ENCODE assay signal across 1 cellular context in the genomic region with DNA sequence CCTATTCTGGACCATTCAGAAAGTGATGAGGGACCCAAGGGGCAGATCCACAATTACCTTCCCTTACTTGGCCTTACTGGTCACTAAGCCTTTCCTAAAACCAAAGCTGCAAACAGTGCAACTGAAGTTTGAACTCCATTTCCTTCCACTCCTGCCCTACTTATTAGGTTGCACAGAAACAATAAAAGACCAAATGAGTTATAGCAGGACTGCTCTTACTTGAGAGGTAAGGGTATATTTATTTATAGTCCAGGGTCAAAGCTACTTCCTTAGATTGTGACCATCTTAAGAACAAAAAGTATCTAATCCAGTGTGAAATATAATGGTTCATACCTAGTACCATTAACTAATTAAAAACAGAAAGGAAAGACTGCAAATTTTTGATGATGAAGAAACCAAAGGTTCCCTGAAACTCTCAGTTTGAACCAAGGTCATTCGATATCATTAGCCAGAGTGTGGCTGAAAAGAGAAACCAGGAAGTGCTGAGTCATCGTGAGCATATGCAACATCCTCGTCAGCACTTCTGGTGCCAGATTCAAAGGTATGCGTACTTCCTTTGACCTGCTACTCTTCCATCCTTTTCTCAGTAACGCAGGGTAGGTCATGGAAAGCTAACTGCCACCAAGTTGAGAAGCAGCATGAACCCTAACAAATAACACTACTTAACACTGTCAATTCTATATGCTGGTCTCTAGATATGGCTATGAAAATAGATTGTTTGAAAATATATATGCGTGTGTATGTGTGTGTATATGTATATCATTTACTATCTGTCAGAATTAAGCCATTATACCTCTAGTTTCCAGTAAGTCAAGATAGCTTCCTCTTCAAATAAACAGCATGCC.
TF ChIP-seq lines count a peak whose summit lies in the region.

No MANE protein-coding gene starts in this region.

TF ChIP-seq in HepG2, 621 proteins besides CTCF, POLR2A, EP300 and RAD21 (continued from another document and continues in another):
- 0 out of 2 replicates have a peak, but pooled peaks have one; percentile 29 for TF ChIP-seq ZKSCAN8 (CRISPR knock-in tag; IDR thresholded peaks at IDR 0.05; ENCODE audit: borderline replicate concordance)
- TF ChIP-seq ELF3 (CRISPR knock-in tag; IDR thresholded peaks at IDR 0.05), result peak; percentile 98
- TF ChIP-seq NCOA2 (CRISPR knock-in tag; IDR thresholded peaks at IDR 0.05), result peak; percentile 54; the same call in 1 of the 2 replicates
- TF ChIP-seq RXRB (CRISPR knock-in tag; IDR thresholded peaks at IDR 0.05; ENCODE audit: borderline replicate concordance), result peak; percentile 81
- peak; percentile 77 for TF ChIP-seq KAT8 (CRISPR knock-in tag; IDR thresholded peaks at IDR 0.05)
- TF ChIP-seq LCORL (IDR thresholded peaks at IDR 0.05), result no peak
- peak; percentile 68; the same call in 1 of the 2 replicates for TF ChIP-seq LCORL (CRISPR knock-in tag; IDR thresholded peaks at IDR 0.05)
- TF ChIP-seq, protein P1, sequence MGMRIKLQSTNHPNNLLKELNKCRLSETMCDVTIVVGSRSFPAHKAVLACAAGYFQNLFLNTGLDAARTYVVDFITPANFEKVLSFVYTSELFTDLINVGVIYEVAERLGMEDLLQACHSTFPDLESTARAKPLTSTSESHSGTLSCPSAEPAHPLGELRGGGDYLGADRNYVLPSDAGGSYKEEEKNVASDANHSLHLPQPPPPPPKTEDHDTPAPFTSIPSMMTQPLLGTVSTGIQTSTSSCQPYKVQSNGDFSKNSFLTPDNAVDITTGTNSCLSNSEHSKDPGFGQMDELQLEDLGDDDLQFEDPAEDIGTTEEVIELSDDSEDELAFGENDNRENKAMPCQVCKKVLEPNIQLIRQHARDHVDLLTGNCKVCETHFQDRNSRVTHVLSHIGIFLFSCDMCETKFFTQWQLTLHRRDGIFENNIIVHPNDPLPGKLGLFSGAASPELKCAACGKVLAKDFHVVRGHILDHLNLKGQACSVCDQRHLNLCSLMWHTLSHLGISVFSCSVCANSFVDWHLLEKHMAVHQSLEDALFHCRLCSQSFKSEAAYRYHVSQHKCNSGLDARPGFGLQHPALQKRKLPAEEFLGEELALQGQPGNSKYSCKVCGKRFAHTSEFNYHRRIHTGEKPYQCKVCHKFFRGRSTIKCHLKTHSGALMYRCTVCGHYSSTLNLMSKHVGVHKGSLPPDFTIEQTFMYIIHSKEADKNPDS (CRISPR knock-in tag; IDR thresholded peaks at IDR 0.05), result peak; percentile 39; the same call in 1 of the 2 replicates
- TF ChIP-seq MXI1 (IDR thresholded peaks at IDR 0.05; ENCODE audit: borderline replicate concordance, low read depth, low read length), result peak; percentile 83; the same call in 2 of the 3 replicates
- TF ChIP-seq NR2F1 (CRISPR knock-in tag; IDR thresholded peaks at IDR 0.05), result peak in 1 of 2 experiments; percentile 41; a peak in 2 of 4 replicates
- TF ChIP-seq ATF1 (CRISPR knock-in tag; IDR thresholded peaks at IDR 0.05), result 0 out of 2 replicates have a peak, but pooled peaks have one; percentile 6
- TF ChIP-seq, protein P2, sequence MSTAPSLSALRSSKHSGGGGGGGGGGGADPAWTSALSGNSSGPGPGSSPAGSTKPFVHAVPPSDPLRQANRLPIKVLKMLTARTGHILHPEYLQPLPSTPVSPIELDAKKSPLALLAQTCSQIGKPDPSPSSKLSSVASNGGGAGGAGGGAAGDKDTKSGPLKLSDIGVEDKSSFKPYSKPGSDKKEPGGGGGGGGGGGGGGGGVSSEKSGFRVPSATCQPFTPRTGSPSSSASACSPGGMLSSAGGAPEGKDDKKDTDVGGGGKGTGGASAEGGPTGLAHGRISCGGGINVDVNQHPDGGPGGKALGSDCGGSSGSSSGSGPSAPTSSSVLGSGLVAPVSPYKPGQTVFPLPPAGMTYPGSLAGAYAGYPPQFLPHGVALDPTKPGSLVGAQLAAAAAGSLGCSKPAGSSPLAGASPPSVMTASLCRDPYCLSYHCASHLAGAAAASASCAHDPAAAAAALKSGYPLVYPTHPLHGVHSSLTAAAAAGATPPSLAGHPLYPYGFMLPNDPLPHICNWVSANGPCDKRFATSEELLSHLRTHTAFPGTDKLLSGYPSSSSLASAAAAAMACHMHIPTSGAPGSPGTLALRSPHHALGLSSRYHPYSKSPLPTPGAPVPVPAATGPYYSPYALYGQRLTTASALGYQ (CRISPR knock-in tag; IDR thresholded peaks at IDR 0.05), result no peak
- TF ChIP-seq, protein P3, sequence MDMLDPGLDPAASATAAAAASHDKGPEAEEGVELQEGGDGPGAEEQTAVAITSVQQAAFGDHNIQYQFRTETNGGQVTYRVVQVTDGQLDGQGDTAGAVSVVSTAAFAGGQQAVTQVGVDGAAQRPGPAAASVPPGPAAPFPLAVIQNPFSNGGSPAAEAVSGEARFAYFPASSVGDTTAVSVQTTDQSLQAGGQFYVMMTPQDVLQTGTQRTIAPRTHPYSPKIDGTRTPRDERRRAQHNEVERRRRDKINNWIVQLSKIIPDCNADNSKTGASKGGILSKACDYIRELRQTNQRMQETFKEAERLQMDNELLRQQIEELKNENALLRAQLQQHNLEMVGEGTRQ (IDR thresholded peaks at IDR 0.05; ENCODE audit: low read depth, low read length), result no peak
- TF ChIP-seq, protein P3 (CRISPR knock-in tag; IDR thresholded peaks at IDR 0.05; ENCODE audit: borderline replicate concordance), result no peak
- peak; percentile 81; the same call in 1 of the 2 replicates for TF ChIP-seq SIX1 (CRISPR knock-in tag; IDR thresholded peaks at IDR 0.05; ENCODE audit: borderline replicate concordance)
- TF ChIP-seq ZNF121 (CRISPR knock-in tag; IDR thresholded peaks at IDR 0.05), result no peak
- TF ChIP-seq MIER2 (CRISPR knock-in tag; IDR thresholded peaks at IDR 0.05), result 0 out of 2 replicates have a peak, but pooled peaks have one; percentile 52
- peak; percentile 28; the same call in 1 of the 2 replicates for TF ChIP-seq JUND (CRISPR knock-in tag; IDR thresholded peaks at IDR 0.05)
- TF ChIP-seq, protein P4, sequence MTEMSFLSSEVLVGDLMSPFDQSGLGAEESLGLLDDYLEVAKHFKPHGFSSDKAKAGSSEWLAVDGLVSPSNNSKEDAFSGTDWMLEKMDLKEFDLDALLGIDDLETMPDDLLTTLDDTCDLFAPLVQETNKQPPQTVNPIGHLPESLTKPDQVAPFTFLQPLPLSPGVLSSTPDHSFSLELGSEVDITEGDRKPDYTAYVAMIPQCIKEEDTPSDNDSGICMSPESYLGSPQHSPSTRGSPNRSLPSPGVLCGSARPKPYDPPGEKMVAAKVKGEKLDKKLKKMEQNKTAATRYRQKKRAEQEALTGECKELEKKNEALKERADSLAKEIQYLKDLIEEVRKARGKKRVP (CRISPR knock-in tag; IDR thresholded peaks at IDR 0.05), result peak in 1 of 2 experiments; percentile 88; a peak in 2 of 4 replicates
- peak; percentile 30; the same call in 1 of the 2 replicates for TF ChIP-seq YEATS2 (CRISPR knock-in tag; IDR thresholded peaks at IDR 0.05; ENCODE audit: borderline replicate concordance)
- peak; percentile 62; the same call in 1 of the 2 replicates for TF ChIP-seq RFX5 (IDR thresholded peaks at IDR 0.05; ENCODE audit: low read depth, low read length)
- peak; percentile 100 for TF ChIP-seq MAFF (IDR thresholded peaks at IDR 0.05; ENCODE audit: low read depth, low read length)
- peak; percentile 61; the same call in 1 of the 2 replicates for TF ChIP-seq DMAP1 (CRISPR knock-in tag; IDR thresholded peaks at IDR 0.05)
- TF ChIP-seq KDM5B (CRISPR knock-in tag; IDR thresholded peaks at IDR 0.05; ENCODE audit: borderline replicate concordance), result no peak
- peak; percentile 83 for TF ChIP-seq RARA (CRISPR knock-in tag; IDR thresholded peaks at IDR 0.05)
- peak; percentile 41; the same call in 1 of the 2 replicates for TF ChIP-seq ZSCAN9 (CRISPR knock-in tag; IDR thresholded peaks at IDR 0.05; ENCODE audit: borderline replicate concordance)
- TF ChIP-seq, protein P5, sequence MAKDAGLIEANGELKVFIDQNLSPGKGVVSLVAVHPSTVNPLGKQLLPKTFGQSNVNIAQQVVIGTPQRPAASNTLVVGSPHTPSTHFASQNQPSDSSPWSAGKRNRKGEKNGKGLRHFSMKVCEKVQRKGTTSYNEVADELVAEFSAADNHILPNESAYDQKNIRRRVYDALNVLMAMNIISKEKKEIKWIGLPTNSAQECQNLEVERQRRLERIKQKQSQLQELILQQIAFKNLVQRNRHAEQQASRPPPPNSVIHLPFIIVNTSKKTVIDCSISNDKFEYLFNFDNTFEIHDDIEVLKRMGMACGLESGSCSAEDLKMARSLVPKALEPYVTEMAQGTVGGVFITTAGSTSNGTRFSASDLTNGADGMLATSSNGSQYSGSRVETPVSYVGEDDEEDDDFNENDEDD (CRISPR knock-in tag; IDR thresholded peaks at IDR 0.05; ENCODE audit: borderline replicate concordance), result peak; percentile 21; the same call in 1 of the 2 replicates
- TF ChIP-seq SOX13 (IDR thresholded peaks at IDR 0.05), result 0 out of 2 replicates have a peak, but pooled peaks have one; percentile 29
- TF ChIP-seq SOX13 (CRISPR knock-in tag; conservative IDR thresholded peaks at IDR 0.05 in 1 of 2, IDR thresholded peaks at IDR 0.05 in 1 of 2), result peak in 1 of 2 experiments; percentile 67; a peak in 2 of 4 replicates
- 0 out of 2 replicates have a peak, but pooled peaks have one; percentile 24 for TF ChIP-seq SPEN (CRISPR knock-in tag; IDR thresholded peaks at IDR 0.05; ENCODE audit: low read depth)
- TF ChIP-seq, protein P6, sequence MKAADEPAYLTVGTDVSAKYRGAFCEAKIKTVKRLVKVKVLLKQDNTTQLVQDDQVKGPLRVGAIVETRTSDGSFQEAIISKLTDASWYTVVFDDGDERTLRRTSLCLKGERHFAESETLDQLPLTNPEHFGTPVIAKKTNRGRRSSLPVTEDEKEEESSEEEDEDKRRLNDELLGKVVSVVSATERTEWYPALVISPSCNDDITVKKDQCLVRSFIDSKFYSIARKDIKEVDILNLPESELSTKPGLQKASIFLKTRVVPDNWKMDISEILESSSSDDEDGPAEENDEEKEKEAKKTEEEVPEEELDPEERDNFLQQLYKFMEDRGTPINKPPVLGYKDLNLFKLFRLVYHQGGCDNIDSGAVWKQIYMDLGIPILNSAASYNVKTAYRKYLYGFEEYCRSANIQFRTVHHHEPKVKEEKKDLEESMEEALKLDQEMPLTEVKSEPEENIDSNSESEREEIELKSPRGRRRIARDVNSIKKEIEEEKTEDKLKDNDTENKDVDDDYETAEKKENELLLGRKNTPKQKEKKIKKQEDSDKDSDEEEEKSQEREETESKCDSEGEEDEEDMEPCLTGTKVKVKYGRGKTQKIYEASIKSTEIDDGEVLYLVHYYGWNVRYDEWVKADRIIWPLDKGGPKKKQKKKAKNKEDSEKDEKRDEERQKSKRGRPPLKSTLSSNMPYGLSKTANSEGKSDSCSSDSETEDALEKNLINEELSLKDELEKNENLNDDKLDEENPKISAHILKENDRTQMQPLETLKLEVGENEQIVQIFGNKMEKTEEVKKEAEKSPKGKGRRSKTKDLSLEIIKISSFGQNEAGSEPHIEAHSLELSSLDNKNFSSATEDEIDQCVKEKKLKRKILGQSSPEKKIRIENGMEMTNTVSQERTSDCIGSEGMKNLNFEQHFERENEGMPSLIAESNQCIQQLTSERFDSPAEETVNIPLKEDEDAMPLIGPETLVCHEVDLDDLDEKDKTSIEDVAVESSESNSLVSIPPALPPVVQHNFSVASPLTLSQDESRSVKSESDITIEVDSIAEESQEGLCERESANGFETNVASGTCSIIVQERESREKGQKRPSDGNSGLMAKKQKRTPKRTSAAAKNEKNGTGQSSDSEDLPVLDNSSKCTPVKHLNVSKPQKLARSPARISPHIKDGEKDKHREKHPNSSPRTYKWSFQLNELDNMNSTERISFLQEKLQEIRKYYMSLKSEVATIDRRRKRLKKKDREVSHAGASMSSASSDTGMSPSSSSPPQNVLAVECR (CRISPR knock-in tag; IDR thresholded peaks at IDR 0.05; ENCODE audit: borderline replicate concordance), result peak; percentile 77; the same call in 1 of the 2 replicates
- peak; percentile 83 for TF ChIP-seq BCL6 (CRISPR knock-in tag; IDR thresholded peaks at IDR 0.05)
- TF ChIP-seq, protein P7, sequence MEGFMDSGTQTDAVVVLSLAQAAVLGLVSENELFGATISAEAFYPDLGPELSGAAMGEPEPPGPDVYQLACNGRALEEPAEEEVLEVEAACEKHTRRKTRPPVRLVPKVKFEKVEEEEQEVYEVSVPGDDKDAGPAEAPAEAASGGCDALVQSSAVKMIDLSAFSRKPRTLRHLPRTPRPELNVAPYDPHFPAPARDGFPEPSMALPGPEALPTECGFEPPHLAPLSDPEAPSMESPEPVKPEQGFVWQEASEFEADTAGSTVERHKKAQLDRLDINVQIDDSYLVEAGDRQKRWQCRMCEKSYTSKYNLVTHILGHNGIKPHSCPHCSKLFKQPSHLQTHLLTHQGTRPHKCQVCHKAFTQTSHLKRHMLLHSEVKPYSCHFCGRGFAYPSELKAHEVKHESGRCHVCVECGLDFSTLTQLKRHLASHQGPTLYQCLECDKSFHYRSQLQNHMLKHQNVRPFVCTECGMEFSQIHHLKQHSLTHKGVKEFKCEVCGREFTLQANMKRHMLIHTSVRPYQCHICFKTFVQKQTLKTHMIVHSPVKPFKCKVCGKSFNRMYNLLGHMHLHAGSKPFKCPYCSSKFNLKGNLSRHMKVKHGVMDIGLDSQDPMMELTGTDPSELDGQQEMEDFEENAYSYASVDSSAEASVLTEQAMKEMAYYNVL (CRISPR knock-in tag; IDR thresholded peaks at IDR 0.05; ENCODE audit: borderline replicate concordance), result peak; percentile 52; the same call in 1 of the 2 replicates
- TF ChIP-seq NAIF1 (CRISPR knock-in tag; IDR thresholded peaks at IDR 0.05; ENCODE audit: borderline replicate concordance), result no peak
- TF ChIP-seq ZNF792 (CRISPR knock-in tag; IDR thresholded peaks at IDR 0.05), result 0 out of 2 replicates have a peak, but pooled peaks have one; percentile 36
- TF ChIP-seq, protein P8, sequence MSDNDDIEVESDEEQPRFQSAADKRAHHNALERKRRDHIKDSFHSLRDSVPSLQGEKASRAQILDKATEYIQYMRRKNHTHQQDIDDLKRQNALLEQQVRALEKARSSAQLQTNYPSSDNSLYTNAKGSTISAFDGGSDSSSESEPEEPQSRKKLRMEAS (IDR thresholded peaks at IDR 0.05), result peak; percentile 48; the same call in 1 of the 2 replicates
- peak; percentile 28; the same call in 1 of the 2 replicates for TF ChIP-seq CBX5 (CRISPR knock-in tag; IDR thresholded peaks at IDR 0.05; ENCODE audit: borderline replicate concordance)
- peak; percentile 84 for TF ChIP-seq ZFP36L1 (CRISPR knock-in tag; IDR thresholded peaks at IDR 0.05)
- 0 out of 2 replicates have a peak, but pooled peaks have one; percentile 42 for TF ChIP-seq HNF4A (CRISPR knock-in tag; IDR thresholded peaks at IDR 0.05)
- peak; percentile 40; the same call in 1 of the 2 replicates for TF ChIP-seq FOXO1 (CRISPR knock-in tag; IDR thresholded peaks at IDR 0.05)
- TF ChIP-seq FOXC1 (CRISPR knock-in tag; IDR thresholded peaks at IDR 0.05; ENCODE audit: borderline replicate concordance), result no peak; the same call in 1 of the 2 replicates
- TF ChIP-seq MAFK (conservative IDR thresholded peaks at IDR 0.05 in 1 of 2, IDR thresholded peaks at IDR 0.05 in 1 of 2; ENCODE audit: low read length in 2 of 2), result peak; percentile 100
- 0 out of 2 replicates have a peak, but pooled peaks have one; percentile 64 for TF ChIP-seq NFKBIZ (CRISPR knock-in tag; IDR thresholded peaks at IDR 0.05)
- TF ChIP-seq MED1 (CRISPR knock-in tag; IDR thresholded peaks at IDR 0.05), result peak; percentile 84
- peak; percentile 67 for TF ChIP-seq ASH2L (IDR thresholded peaks at IDR 0.05; ENCODE audit: insufficient read length, low read depth, low read length)
- TF ChIP-seq TP53 (CRISPR knock-in tag; conservative IDR thresholded peaks at IDR 0.05), result no peak
- no peak for TF ChIP-seq NBN (conservative IDR thresholded peaks at IDR 0.05)
